13 cellular contexts compared by ENCODE assay signal in genomic region chr3:123876858-123877257, GRCh38. TPM values are rescaled to one million over a fixed set of nuclear protein-coding genes. Genes with fewer than 3 reads are reported as not detected.
DNase-seq lines count a peak whose midpoint lies in the region; ATAC-seq and TF ChIP-seq lines count a peak whose summit lies in the region.
"Had no signal": no experiment of that assay in that cellular context is flagged by ENCODE, and none has a peak within 500 bp of the region (broad histone marks: within the 10 kb centered on the region; RNA-seq: fewer than 3 reads in every experiment).

No MANE protein-coding gene starts in this region.

- CTCF ChIA-PET in RWPE1 (lab: Yijun Ruan, JAX) = interaction anchor here (0.9 kb wide), 1 partner anchor 201 kb away, joined by 4 read pairs; no protein-coding TSS in a partner anchor

- H3K36me3 ChIP-seq in BE2C = no peaks in the 10 kb centered on the region
- no peaks in the 10 kb centered on the region for H3K36me3 ChIP-seq in kidney epithelial cell (ENCODE audit: control insufficient read depth, insufficient read depth, low read length)

- peak; percentile 51 for TF ChIP-seq CTCF in BE2C (IDR thresholded peaks at IDR 0.05; ENCODE audit: low read depth, low read length)
- peak; percentile 23 for TF ChIP-seq CTCF in GM13977 (IDR thresholded peaks at IDR 0.05; ENCODE audit: extremely low read depth, insufficient read depth, missing control alignments)
- TF ChIP-seq CTCF in RWPE1 (conservative IDR thresholded peaks at IDR 0.05; ENCODE audit: low read depth) = 0 out of 2 replicates have a peak, but pooled peaks have one; percentile 12
- peak; percentile 18 for TF ChIP-seq CTCF in kidney epithelial cell (IDR thresholded peaks at IDR 0.05; ENCODE audit: insufficient read depth, low read length, poor library complexity, severe bottlenecking)

- in situ Hi-C loops in GM13977 (cut with MboI; ENCODE audit: low pct_unique_long_range_greater_than_20kb, low sequenced_read_pairs, unreplicated experiment) = no loop called here

- H3K4me3 ChIP-seq in BE2C (ENCODE audit: low read depth, low read length) = no peak overlapping the region
- no peak overlapping the region for H3K4me3 ChIP-seq in kidney epithelial cell (ENCODE audit: low read depth, low read length)
- H3K4me3 ChIP-seq: lung had no signal

- POLR2A ChIA-PET in RWPE1 (lab: Yijun Ruan, JAX; ENCODE audit: low non-redundant PET) = no interaction called here

- no peaks in the 10 kb centered on the region for H3K4me1 ChIP-seq in BE2C

- no peaks in the 10 kb centered on the region for H3K9me3 ChIP-seq in BE2C

- no peaks in the 10 kb centered on the region for H3K27me3 ChIP-seq in BE2C
- H3K27me3 ChIP-seq in kidney epithelial cell (ENCODE audit: control insufficient read depth, insufficient read depth, low read length) = no peaks in the 10 kb centered on the region

- DNase-seq in BE2C = no peak
- DNase-seq in GM13977 (ENCODE audit: low spot score) = no peak
- no peak for DNase-seq in RWPE1 (ENCODE audit: low spot score)
- DNase-seq in kidney epithelial cell (ENCODE audit: low read depth) = no peak
- no peak for DNase-seq in effector CD8-positive, alpha-beta T cell (lab: John Stamatoyannopoulos, UW)
- DNase-seq in stimulated activated CD4-positive, alpha-beta T cell treated with anti-CD3 and anti-CD28 coated beads, Interleukin-4, amount 100 ng/mL, for 1 hour = no peak
- DNase-seq: activated CD4-positive, CD25-positive, alpha-beta regulatory T cell treated with anti-CD3 and anti-CD28 coated beads, Interleukin-2, amount 50 U/mL, for 72 hours; activated T-cell treated with anti-CD3 and anti-CD28 coated beads, Interleukin-2, amount 50 U/mL, for 4 hours; NCI-H446 treated with DMSO at 0.1 percent for 48 hours; stimulated activated naive CD4-positive, alpha-beta T cell treated with Interleukin-2 at 50 U/mL for 16 hours had no signal

- ATAC-seq in HG03378 (IDR thresholded peaks at IDR 0.05; ENCODE audit: unreplicated experiment) (no peak), HG03565 (IDR thresholded peaks at IDR 0.05; ENCODE audit: unreplicated experiment) (no peak)

- H3K27ac ChIP-seq in RWPE1 = no peak overlapping the region

RNA-seq across cellular contexts. Expression of gene MYLK, which starts 7.3 kb away (rescaled TPM):
- 2.1 TPM for polyA plus RNA-seq in BE2C (2012; ENCODE audit: insufficient read depth, insufficient read length, low read depth)
- 48.9 and 49.7 TPM in 2 replicates for total RNA-seq in kidney epithelial cell
